In genomic region chr15:28974142-28974541, GRCh38 we compare ENCODE assay signal across 19 cellular contexts.
DNase-seq lines count a peak whose midpoint lies in the region; ATAC-seq, FAIRE-seq and TF ChIP-seq lines count a peak whose summit lies in the region.
"Had no signal": no experiment of that assay in that cellular context is flagged by ENCODE, and none has a peak within 500 bp of the region (broad histone marks: within the 10 kb centered on the region; RNA-seq: fewer than 3 reads in every experiment).

No MANE protein-coding gene starts in this region.

- H3K27me3 ChIP-seq in CD8-positive, alpha-beta T cell (ENCODE audit: insufficient read depth, low read length) = no peaks in the 10 kb centered on the region
- H3K27me3 ChIP-seq in small intestine (ENCODE audit: control insufficient read depth in 2 of 2, insufficient read depth in 2 of 2, low read length in 2 of 2) = no peaks in the 10 kb centered on the region
- H3K27me3 ChIP-seq in uterus = no peaks in the 10 kb centered on the region
- peaks cover 26% of the 10 kb centered on the region for H3K27me3 ChIP-seq in left ventricle myocardium inferior (ENCODE audit: low read depth)

- H3K27ac ChIP-seq in CD8-positive, alpha-beta T cell (ENCODE audit: low read depth, low read length) = peak overlapping the region; percentile 22
- H3K27ac ChIP-seq in small intestine (ENCODE audit: low read depth in 1 of 2, low read length in 1 of 2) (peak overlapping the region in 1 of 2 donors; percentile 31), uterus (no peak overlapping the region), left ventricle myocardium inferior (replicated peaks) (no peak overlapping the region)
- H3K27ac ChIP-seq: psoas muscle had no signal

- H3K4me3 Mint-ChIP-seq in CD8-positive, alpha-beta T cell = peak overlapping the region; percentile 47
- H3K4me3 Mint-ChIP-seq in T-cell = peak overlapping the region in 2 of 3 donors; percentile 22 to 23
- no peak overlapping the region for H3K4me3 Mint-ChIP-seq in central memory CD8-positive, alpha-beta T cell
- H3K4me3 Mint-ChIP-seq: stimulated activated naive B cell treated with anti-CD40 and anti-IgM and Interleukin-4, amounts not matched to agents 10 μg/mL and 1 μg/mL and 100 μg/mL, for 72 hours; T-helper 1 cell treated with Interleukin-12 subunit alpha and Interleukin-12 subunit beta and Interleukin-4 antibody, amounts not matched to agents 30 μg/mL and 1 μg/mL, for 36 hours had no signal

- no peak overlapping the region for H3K4me3 ChIP-seq in CD8-positive, alpha-beta T cell (ENCODE audit: low read depth, low read length)
- H3K4me3 ChIP-seq in small intestine (ENCODE audit: low read depth in 1 of 2, low read length in 2 of 2) (no peak overlapping the region), uterus (no peak overlapping the region), left ventricle myocardium inferior (no peak overlapping the region)
- H3K4me3 ChIP-seq: psoas muscle had no signal

- peaks cover 51% of the 10 kb centered on the region for H3K4me1 ChIP-seq in CD8-positive, alpha-beta T cell (ENCODE audit: insufficient read depth, low read length)
- H3K4me1 ChIP-seq in small intestine (ENCODE audit: control insufficient read depth in 2 of 2, insufficient read depth in 1 of 2, low read depth in 1 of 2, low read length in 1 of 2) = no peaks in the 10 kb centered on the region
- no peaks in the 10 kb centered on the region for H3K4me1 ChIP-seq in uterus
- H3K4me1 ChIP-seq in left ventricle myocardium inferior = peaks cover 4% of the 10 kb centered on the region
- H3K4me1 ChIP-seq: psoas muscle had no signal

- peak in 6 of 7 experiments; percentile 34 to 80 (median 62) for DNase-seq in CD8-positive, alpha-beta T cell
- DNase-seq in T-cell (peak in 33 of 34 experiments; percentile 16 to 88 (median 50)), small intestine (peak; percentile 45), uterus (no peak), left ventricle myocardium inferior (no peak), NCI-H187 treated with DMSO at 0.1 percent for 48 hours (lab: John Stamatoyannopoulos, UW) (no peak), RKO (ENCODE audit: low spot score) (no peak)
- no peak for DNase-seq in central memory CD8-positive, alpha-beta T cell (ENCODE audit: low spot score in 2 of 2)
- DNase-seq: amygdala; central memory CD4-positive, alpha-beta T cell; effector CD4-positive, alpha-beta T cell; GOT3; NCI-H1417; NCI-H526; psoas muscle; SIG-M5; stimulated activated naive B cell treated with anti-CD40 and anti-IgM and Interleukin-4, amounts not matched to agents 10 μg/mL and 1 μg/mL and 100 μg/mL, for 72 hours had no signal

- CTCF ChIA-PET in CD8-positive, alpha-beta T cell (lab: Charles Lee) = interaction anchor here (0.7 to 3.8 kb wide), 14 partner anchors 11 to 115 kb away, joined by 3 to 41 read pairs (median 6); partner anchors contain the start of gene APBA2
- CTCF ChIA-PET in T-cell (lab: Charles Lee) = interaction anchor here (0.7 to 1.9 kb wide), 5 partner anchors 40 to 183 kb away, joined by 3 to 9 read pairs (median 5); no protein-coding TSS in a partner anchor

- no peak for FAIRE-seq in small intestine (lab: Jason Lieb, UNC)
- FAIRE-seq: urothelium cell line had no signal

- peak; percentile 92 for ATAC-seq in CD8-positive, alpha-beta T cell
- ATAC-seq in T-cell (replicated peaks in 1 of 4) = peak; percentile 72 to 92 (median 87)
- peak; percentile 43 for ATAC-seq in central memory CD8-positive, alpha-beta T cell (replicated peaks; ENCODE audit: extremely low read depth, poor library complexity, severe bottlenecking)
- ATAC-seq: psoas muscle; stimulated activated naive B cell treated with anti-CD40 and anti-IgM and Interleukin-4, amounts not matched to agents 10 μg/mL and 1 μg/mL and 100 μg/mL, for 72 hours had no signal

- H3K9me3 ChIP-seq in CD8-positive, alpha-beta T cell (ENCODE audit: low read length) = no peaks in the 10 kb centered on the region
- no peaks in the 10 kb centered on the region for H3K9me3 ChIP-seq in small intestine (ENCODE audit: control insufficient read depth, low read depth)
- H3K9me3 ChIP-seq in uterus = no peaks in the 10 kb centered on the region
- H3K9me3 ChIP-seq in left ventricle myocardium inferior (replicated peaks) = no peaks in the 10 kb centered on the region
- H3K9me3 ChIP-seq: psoas muscle had no signal

- POLR2A ChIA-PET in CD8-positive, alpha-beta T cell (lab: Charles Lee) = interaction anchor here (0.7 to 2.6 kb wide), 4 partner anchors 18 to 99 kb away, joined by 3 to 8 read pairs (median 4); partner anchors contain the start of gene APBA2
- POLR2A ChIA-PET in T-cell (lab: Charles Lee) = no interaction called here

- H3K36me3 ChIP-seq in CD8-positive, alpha-beta T cell (ENCODE audit: insufficient read depth, low read length) = no peaks in the 10 kb centered on the region
- H3K36me3 ChIP-seq in small intestine (ENCODE audit: control insufficient read depth in 2 of 2, insufficient read depth in 2 of 2, low read length in 2 of 2) (no peaks in the 10 kb centered on the region), uterus (no peaks in the 10 kb centered on the region), left ventricle myocardium inferior (no peaks in the 10 kb centered on the region)

- H3K27me3 Mint-ChIP-seq in CD8-positive, alpha-beta T cell (ENCODE audit: low read depth) = no peaks in the 10 kb centered on the region
- H3K27me3 Mint-ChIP-seq in T-cell = no peaks in the 10 kb centered on the region
- no peaks in the 10 kb centered on the region for H3K27me3 Mint-ChIP-seq in central memory CD8-positive, alpha-beta T cell

- intact Hi-C loops in CD8-positive, alpha-beta T cell (cut with DNase I, micrococcal nuclease) = loop anchor here (2.0 to 10.0 kb wide), 4 partner anchors 25 to 189 kb away; no protein-coding TSS in a partner anchor
- intact Hi-C loops in uterus (cut with DNase I; ENCODE audit: low total_unique reads) = no loop called here
- intact Hi-C loops in left ventricle myocardium inferior (cut with micrococcal nuclease) = no loop called here

- TF ChIP-seq CTCF in CD8-positive, alpha-beta T cell (IDR thresholded peaks at IDR 0.05) = no peak
- no peak for TF ChIP-seq CTCF in uterus (IDR thresholded peaks at IDR 0.05)
- no peak for TF ChIP-seq CTCF in left ventricle myocardium inferior (IDR thresholded peaks at IDR 0.05; ENCODE audit: borderline replicate concordance)

- H3K9me3 Mint-ChIP-seq in CD8-positive, alpha-beta T cell = no peaks in the 10 kb centered on the region
- H3K9me3 Mint-ChIP-seq in T-cell = no peaks in the 10 kb centered on the region
- no peaks in the 10 kb centered on the region for H3K9me3 Mint-ChIP-seq in central memory CD8-positive, alpha-beta T cell
- H3K9me3 Mint-ChIP-seq: stimulated activated naive B cell treated with anti-CD40 and anti-IgM and Interleukin-4, amounts not matched to agents 10 μg/mL and 1 μg/mL and 100 μg/mL, for 72 hours; T-helper 1 cell treated with Interleukin-12 subunit alpha and Interleukin-12 subunit beta and Interleukin-4 antibody, amounts not matched to agents 30 μg/mL and 1 μg/mL, for 36 hours had no signal

- 82 to 88% (median 86%) methylated on average over 7 of the region's 7 CpGs for WGBS in small intestine, 3 donors

- peak overlapping the region; percentile 90 for H3K27ac Mint-ChIP-seq in CD8-positive, alpha-beta T cell
- peak overlapping the region; percentile 70 to 86 for H3K27ac Mint-ChIP-seq in T-cell
- H3K27ac Mint-ChIP-seq in central memory CD8-positive, alpha-beta T cell (ENCODE audit: low read depth) = peak overlapping the region; percentile 8
- H3K27ac Mint-ChIP-seq: stimulated activated naive B cell treated with anti-CD40 and anti-IgM and Interleukin-4, amounts not matched to agents 10 μg/mL and 1 μg/mL and 100 μg/mL, for 72 hours; T-helper 1 cell treated with Interleukin-12 subunit alpha and Interleukin-12 subunit beta and Interleukin-4 antibody, amounts not matched to agents 30 μg/mL and 1 μg/mL, for 36 hours had no signal

- H3K36me3 Mint-ChIP-seq in CD8-positive, alpha-beta T cell = peaks cover 15% of the 10 kb centered on the region
- no peaks in the 10 kb centered on the region for H3K36me3 Mint-ChIP-seq in T-cell
- H3K36me3 Mint-ChIP-seq in central memory CD8-positive, alpha-beta T cell (ENCODE audit: insufficient read depth) = no peaks in the 10 kb centered on the region
- H3K36me3 Mint-ChIP-seq: stimulated activated naive B cell treated with anti-CD40 and anti-IgM and Interleukin-4, amounts not matched to agents 10 μg/mL and 1 μg/mL and 100 μg/mL, for 72 hours had no signal

- TF ChIP-seq POLR2A in uterus (IDR thresholded peaks at IDR 0.05) = no peak

- H3K4me1 Mint-ChIP-seq in CD8-positive, alpha-beta T cell (ENCODE audit: low read depth) = peaks cover 52% of the 10 kb centered on the region
- H3K4me1 Mint-ChIP-seq in T-cell = peaks cover 37 to 48% (median 41%) of the 10 kb centered on the region in 3 donors
- H3K4me1 Mint-ChIP-seq in central memory CD8-positive, alpha-beta T cell = no peaks in the 10 kb centered on the region
- H3K4me1 Mint-ChIP-seq: stimulated activated naive B cell treated with anti-CD40 and anti-IgM and Interleukin-4, amounts not matched to agents 10 μg/mL and 1 μg/mL and 100 μg/mL, for 72 hours had no signal

Comparison
In these comparisons a context has a peak if more than half of its experiments do, and no peak if none do; other contexts are left out.
1. DNase-seq: peak in CD8-positive, alpha-beta T cell (6 of 7), T-cell (33 of 34) and small intestine (single experiment); none in central memory CD8-positive, alpha-beta T cell (0 of 2), uterus (0 of 2), left ventricle myocardium inferior (single experiment), NCI-H187 treated with DMSO at 0.1 percent for 48 hours (single experiment) and RKO (single experiment).
2. H3K27ac Mint-ChIP-seq: peak in every context shown above with its lines; median percentile 90 in CD8-positive, alpha-beta T cell; 78 in T-cell; 8 in central memory CD8-positive, alpha-beta T cell.
3. intact Hi-C loops: an anchor here in CD8-positive, alpha-beta T cell (2.0 to 10.0 kb wide); none called in uterus and left ventricle myocardium inferior.
4. Peak in every context shown above with its lines, with median percentiles within 50 percentile points of each other: ATAC-seq.